Comparison of ENCODE assay signal across 30 cellular contexts in the genomic region with DNA sequence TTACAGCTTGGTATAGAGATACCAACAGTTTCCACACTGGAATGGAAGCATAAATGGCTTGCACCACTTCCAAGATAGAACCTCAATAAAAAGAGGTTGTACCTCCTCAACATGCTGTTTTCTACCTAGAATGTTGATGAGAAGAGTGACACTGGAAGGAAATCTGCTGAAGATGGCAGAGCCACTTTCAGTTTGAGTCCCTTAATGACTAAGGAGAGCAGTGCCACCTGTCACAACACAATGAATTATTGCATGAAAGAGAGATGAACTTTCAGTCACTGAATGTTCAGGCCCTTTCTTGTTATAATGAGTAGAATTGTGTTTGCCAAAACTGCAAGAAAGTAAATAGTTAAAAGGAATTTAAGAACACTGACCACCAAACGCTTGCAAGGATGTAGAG.
"Had no signal": no experiment of that assay in that cellular context is flagged by ENCODE, and none has a peak within 500 bp of the region (broad histone marks: within the 10 kb centered on the region; RNA-seq: fewer than 3 reads in every experiment).

No MANE protein-coding gene starts in this region.

- H3K36me3 ChIP-seq: ascending aorta, breast epithelium, cardiac muscle cell, colonic mucosa, esophagus squamous epithelium, gastroesophageal sphincter, heart right ventricle had no signal

- H3K27me3 ChIP-seq: ascending aorta, breast epithelium, cardiac muscle cell, colonic mucosa, esophagus squamous epithelium, gastroesophageal sphincter, heart right ventricle, hepatocyte had no signal

- H3K9me3 ChIP-seq: ascending aorta, colonic mucosa had no signal

- H2AFZ ChIP-seq: hepatocyte had no signal

- H3K4me3 ChIP-seq: ascending aorta, breast epithelium, cardiac muscle cell, colonic mucosa, esophagus squamous epithelium, gastroesophageal sphincter, heart right ventricle, hepatocyte had no signal

- H3K4me1 ChIP-seq: ascending aorta, breast epithelium, colonic mucosa, esophagus squamous epithelium, gastroesophageal sphincter, heart right ventricle had no signal

- FAIRE-seq: endometrium, endothelial cell of umbilical vein had no signal

- H3K79me2 ChIP-seq: hepatocyte had no signal

- H3K4me2 ChIP-seq: hepatocyte had no signal

- ATAC-seq: activated CD4-positive, alpha-beta T cell treated with anti-CD3 and anti-CD28 coated beads for 36 hours; activated naive CD4-positive, alpha-beta T cell treated with anti-CD3 and anti-CD28 coated beads, Interleukin-2, amount 50 U/mL, for 72 hours; activated T-cell treated with anti-CD3 and anti-CD28 coated beads, Interleukin-2, amount 50 U/mL, for 72 hours; gastroesophageal sphincter; heart right ventricle had no signal

- DNase-seq: activated CD4-positive, alpha-beta memory T cell treated with anti-CD3 and anti-CD28 coated beads, Interleukin-2, amount 10 ng/mL, durations not matched to agents 7 days and 5 days; activated CD4-positive, alpha-beta T cell treated with anti-CD3 and anti-CD28 coated beads for 36 hours; activated CD4-positive, alpha-beta T cell treated with anti-CD3 and anti-CD28 coated beads, Interleukin-2, amount 10 ng/mL, durations not matched to agents 24 days and 14 days; activated CD4-positive, CD25-positive, alpha-beta regulatory T cell; activated CD4-positive, CD25-positive, alpha-beta regulatory T cell treated with anti-CD3 and anti-CD28 coated beads, Interleukin-2, amount 50 U/mL, for 72 hours; activated CD8-positive, alpha-beta memory T cell treated with anti-CD3 and anti-CD28 coated beads, Interleukin-2, amount 50 U/mL, for 48 hours; activated gamma-delta T cell; activated naive CD4-positive, alpha-beta T cell; activated naive CD4-positive, alpha-beta T cell treated with anti-CD3 and anti-CD28 coated beads, Interleukin-2, amount 10 ng/mL, durations not matched to agents 7 days and 5 days; activated naive CD8-positive, alpha-beta T cell treated with anti-CD3 and anti-CD28 coated beads, Interleukin-2, amount 10 ng/mL, durations not matched to agents 7 days and 5 days; activated T-cell treated with anti-CD3 and anti-CD28 coated beads for 4 hours; activated T-cell treated with anti-CD3 and anti-CD28 coated beads, Interleukin-2, amount 50 U/mL, for 24 hours; activated T-cell treated with anti-CD3 and anti-CD28 coated beads, Interleukin-2, amount 50 U/mL, for 72 hours; central memory CD4-positive, alpha-beta T cell; cerebellar nuclear complex; colonic mucosa; effector CD8-positive, alpha-beta T cell; esophagus squamous epithelium; foreskin melanocyte; heart right ventricle; T1000 had no signal

- H3K27ac ChIP-seq: ascending aorta, breast epithelium, cardiac muscle cell, colonic mucosa, epithelial cell of prostate, esophagus squamous epithelium, gastroesophageal sphincter, heart right ventricle, hepatocyte had no signal
